5 cellular contexts compared by ENCODE assay signal in genomic region chr6:53479871-53480270, GRCh38.
"Had no signal": no experiment of that assay in that cellular context is flagged by ENCODE, and none has a peak within 500 bp of the region (broad histone marks: within the 10 kb centered on the region; RNA-seq: fewer than 3 reads in every experiment).

No MANE protein-coding gene starts in this region.

- H3K4me3 Mint-ChIP-seq: GM23338, H9 had no signal

- H3K4me3 ChIP-seq: GM23338 had no signal

- H3K9me3 Mint-ChIP-seq: GM23338, H9 had no signal

- H3K4me1 Mint-ChIP-seq: GM23338 had no signal

- DNase-seq: H9, HCEC 1CT, IMR-90, KBM-7 had no signal

- ATAC-seq: GM23338 had no signal

- H2AFZ ChIP-seq: GM23338 had no signal

- H3K4me2 ChIP-seq: GM23338 had no signal

- H3K27ac Mint-ChIP-seq: GM23338, H9 had no signal
